ENCODE assay signal across 8 cellular contexts in genomic region chr10:80457554-80458262, GRCh38. TPM values are rescaled to one million over a fixed set of nuclear protein-coding genes. Genes with fewer than 3 reads are reported as not detected.
DNase-seq lines count a peak whose midpoint lies in the region; ATAC-seq, FAIRE-seq and TF ChIP-seq lines count a peak whose summit lies in the region.

No MANE protein-coding gene starts in this region.

- in situ Hi-C loops in HepG2 (cut with HindIII; ENCODE audit: extremely low pct_ligation_motif_present, low pct_unique_long_range_greater_than_20kb): loop anchor here (5.0 kb wide), 1 partner anchor 45 kb away; no protein-coding TSS in a partner anchor

- no peak overlapping the region for H2AFZ ChIP-seq in HepG2 (ENCODE audit: low read length)

- peak; percentile 43 for FAIRE-seq in HepG2 (lab: Jason Lieb, UNC)

- no peak overlapping the region; the same call in 1 of the 2 replicates for H3K9ac ChIP-seq in HepG2 (ENCODE audit: insufficient read depth, low read depth, low read length)
- peak overlapping the region; percentile 83 for H3K9ac ChIP-seq in adipocyte (ENCODE audit: low read length)

- BruUV-seq in HepG2 (replicated peaks; lab: Mats Ljungman, UMichigan): no TSS peak

- peak; percentile 33 for DNase-seq in HepG2 (ENCODE audit: low spot score)
- no peak for DNase-seq in right lobe of liver
- DNase-seq in adipocyte (ENCODE audit: low read depth): no peak
- DNase-seq in mesothelial cell of epicardium (ENCODE audit: low spot score in 2 of 2, unreplicated experiment in 2 of 2): no peak
- no peak for DNase-seq in GM10266 (ENCODE audit: extremely low spot score)
- DNase-seq in OCI-M1 (lab: John Stamatoyannopoulos, UW): no peak
- DNase-seq in NCI-H1092 treated with DMSO at 0.1 percent for 48 hours (lab: John Stamatoyannopoulos, UW): no peak
- DNase-seq in DMS153 (lab: John Stamatoyannopoulos, UW): no peak

- H3K9me3 Mint-ChIP-seq in mesothelial cell of epicardium: no peaks in the 10 kb centered on the region

- H3K27me3 ChIP-seq in HepG2 (ENCODE audit: control insufficient read depth in 1 of 2, insufficient read depth in 2 of 2, low read length in 2 of 2) (no peaks in the 10 kb centered on the region; a peak in 1 of 5 replicates), right lobe of liver (no peaks in the 10 kb centered on the region), adipocyte (replicated peaks; ENCODE audit: control insufficient read depth, insufficient read depth, low read length) (no peaks in the 10 kb centered on the region)

- 92% methylated on average over 6 of the region's 8 CpGs for WGBS in HepG2 (ENCODE audit: low lambda C conversion rate)
- 73% methylated on average over 3 of the region's 8 CpGs for WGBS in right lobe of liver (ENCODE audit: insufficient coverage, low coverage, low lambda C conversion rate, missing lambda C conversion rate)

- no peaks in the 10 kb centered on the region for H3K36me3 Mint-ChIP-seq in mesothelial cell of epicardium

- peaks cover 30% of the 10 kb centered on the region for H4K20me1 ChIP-seq in HepG2 (ENCODE audit: insufficient read depth, low read length)

- TF ChIP-seq CTCF in HepG2 (CRISPR knock-in tag; IDR thresholded peaks at IDR 0.05): peak; percentile 45
- no peak for TF ChIP-seq CTCF in right lobe of liver (IDR thresholded peaks at IDR 0.05)
- no peak for TF ChIP-seq CTCF in mesothelial cell of epicardium (IDR thresholded peaks at IDR 0.05; ENCODE audit: unreplicated experiment)
- no peak for TF ChIP-seq CTCF in GM10266 (IDR thresholded peaks at IDR 0.05; ENCODE audit: control insufficient read depth, insufficient read depth, low read depth, missing control alignments)

- H3K9me3 ChIP-seq in HepG2 (ENCODE audit: low read length) (no peaks in the 10 kb centered on the region), right lobe of liver (no peaks in the 10 kb centered on the region), adipocyte (ENCODE audit: control insufficient read depth, low read length) (no peaks in the 10 kb centered on the region)

- H3K79me2 ChIP-seq in HepG2 (ENCODE audit: insufficient read depth, low read length): peaks cover 81% of the 10 kb centered on the region

- intact Hi-C loops in HepG2 (cut with micrococcal nuclease; ENCODE audit: unreplicated experiment) (no loop called here), right lobe of liver (cut with DNase I) (no loop called here)

- H3K4me1 Mint-ChIP-seq in mesothelial cell of epicardium: peaks cover 76% of the 10 kb centered on the region

- H3K36me3 ChIP-seq in HepG2 (replicated peaks in 1 of 2; ENCODE audit: control insufficient read depth in 1 of 2, insufficient read depth in 2 of 2, low read length in 2 of 2): peaks cover under 1% of the 10 kb centered on the region in 2 experiments; a peak in 2 of 5 replicates
- H3K36me3 ChIP-seq in right lobe of liver: no peaks in the 10 kb centered on the region
- H3K36me3 ChIP-seq in adipocyte (ENCODE audit: control insufficient read depth, insufficient read depth, low read length, severe bottlenecking): peaks cover 5% of the 10 kb centered on the region

- H3K4me2 ChIP-seq in HepG2 (ENCODE audit: low read depth, low read length): peak overlapping the region; percentile 54

- no peak for TF ChIP-seq RAD21 in HepG2 (CRISPR knock-in tag; IDR thresholded peaks at IDR 0.05)

- H3K4me1 ChIP-seq in HepG2 (ENCODE audit: insufficient read depth, low read length) (peaks cover 85% of the 10 kb centered on the region), right lobe of liver (peaks cover 0 to 84% (median 23%) of the 10 kb centered on the region in 4 donors), adipocyte (ENCODE audit: control insufficient read depth, insufficient read depth, low read length) (peaks cover 74% of the 10 kb centered on the region)

- TF ChIP-seq POLR2A in HepG2 (IDR thresholded peaks at IDR 0.05; ENCODE audit: insufficient read depth in 1 of 2, low read depth in 2 of 2, low read length in 2 of 2) (no peak), right lobe of liver (IDR thresholded peaks at IDR 0.05) (no peak)

- TF ChIP-seq EP300 in HepG2 (IDR thresholded peaks at IDR 0.05; ENCODE audit: low read depth in 2 of 2, low read length in 2 of 2) (no peak), HepG2 (CRISPR knock-in tag; IDR thresholded peaks at IDR 0.05; ENCODE audit: borderline replicate concordance) (no peak)

- ATAC-seq in HepG2 (peak; percentile 16; the same call in 1 of the 3 replicates), right lobe of liver (no peak)

- H3K4me3 Mint-ChIP-seq in mesothelial cell of epicardium: no peak overlapping the region

- CTCF ChIA-PET in HepG2 (lab: Yijun Ruan, JAX; ENCODE audit: low intra/inter-chr PET ratio, low total read pairs): no interaction called here

- POLR2A ChIA-PET in HepG2 (lab: Yijun Ruan, JAX): interaction anchor here (2.0 kb wide), 1 partner anchor 48 kb away, joined by 9 read pairs; no protein-coding TSS in a partner anchor

- H3K27ac ChIP-seq in HepG2 (ENCODE audit: extremely low read length, insufficient read depth, low read length) (no peak overlapping the region), right lobe of liver (no peak overlapping the region)

- H3K4me3 ChIP-seq in HepG2 (replicated peaks in 1 of 3; ENCODE audit: insufficient read depth in 1 of 3, low read depth in 2 of 3, low read length in 3 of 3) (peak overlapping the region in 2 of 3 experiments; percentile 13 to 20; a peak in 3 of 6 replicates), right lobe of liver (no peak overlapping the region), adipocyte (ENCODE audit: low read length) (peak overlapping the region; percentile 66)

- peak overlapping the region; percentile 85 for H3K27ac Mint-ChIP-seq in mesothelial cell of epicardium

- H3K27me3 Mint-ChIP-seq in mesothelial cell of epicardium (ENCODE audit: low read depth): no peaks in the 10 kb centered on the region

TF ChIP-seq in HepG2, 621 proteins besides CTCF, POLR2A, EP300 and RAD21 (continues in another document):
- no peak for TF ChIP-seq STAT5B (CRISPR knock-in tag; IDR thresholded peaks at IDR 0.05)

RNA-seq across cellular contexts. Expression of gene TSPAN14, which starts 3.6 kb away (rescaled TPM):
- total RNA-seq in HepG2 (2016; rRNA removed; fragmentation: Illumina TruSeq; extraction: Trizol): 17.4 and 24.1 TPM in 2 replicates
- total RNA-seq in HepG2 (2016; cell fraction: cytosol; rRNA removed; fragmentation: Illumina TruSeq; extraction: Trizol; ENCODE audit: low read depth): 5.0 and 6.4 TPM in 2 replicates
- total RNA-seq in HepG2 (2016; cell fraction: insoluble cytoplasmic fraction; rRNA removed; fragmentation: Illumina TruSeq; extraction: Trizol): 16.0 and 24.8 TPM in 2 replicates
- 15.7 and 18.1 TPM in 2 replicates for total RNA-seq in HepG2 (2016; cell fraction: membrane; rRNA removed; fragmentation: Illumina TruSeq; extraction: Trizol)
- 28.9 and 38.5 TPM in 2 replicates for total RNA-seq in HepG2 (2016; cell fraction: nucleus; rRNA removed; fragmentation: Illumina TruSeq; extraction: Trizol)
- polyA plus RNA-seq in HepG2 (2011; rRNA removed): 73.8 and 80.6 TPM in 2 replicates
- 66.9 and 68.7 TPM in 2 replicates for polyA plus RNA-seq in HepG2 (2011; cell fraction: cytosol; rRNA removed)
- 64.3 and 75.0 TPM in 2 replicates for polyA plus RNA-seq in HepG2 (2011; cell fraction: nucleus; rRNA removed)
- 36.4 and 39.6 TPM in 2 replicates for polyA plus RNA-seq in HepG2 (2012)
- polyA plus RNA-seq in HepG2 (2016; cell fraction: cytosol; fragmentation: Illumina TruSeq; extraction: Trizol; ENCODE audit: low read depth): 6.7 and 7.8 TPM in 2 replicates
- 19.6 and 25.9 TPM in 2 replicates for polyA plus RNA-seq in HepG2 (2016; cell fraction: insoluble cytoplasmic fraction; fragmentation: Illumina TruSeq; extraction: Trizol; ENCODE audit: low read depth)
- polyA plus RNA-seq in HepG2 (2016; cell fraction: membrane; fragmentation: Illumina TruSeq; extraction: Trizol; ENCODE audit: low read depth): 15.4 and 16.2 TPM in 2 replicates
- polyA plus RNA-seq in HepG2 (2016; cell fraction: nucleus; fragmentation: Illumina TruSeq; extraction: Trizol; ENCODE audit: insufficient read depth, low read depth): 59.1 and 62.2 TPM in 2 replicates
- 22.0 and 139 TPM in 2 replicates for polyA minus RNA-seq in HepG2 (2011; rRNA and poly(A)+ RNA removed; ENCODE audit: low replicate concordance)
- polyA minus RNA-seq in HepG2 (2011; cell fraction: cytosol; rRNA and poly(A)+ RNA removed): 48.1 and 54.0 TPM in 2 replicates
- 39.9 and 48.0 TPM in 2 replicates for polyA minus RNA-seq in HepG2 (2011; cell fraction: nucleus; rRNA and poly(A)+ RNA removed)
- 10 to 100 TPM; 22.1 to 39.0 (median 28.4) TPM for total RNA-seq in right lobe of liver
- 106 to 113 TPM (median 109 TPM) in 3 replicates for total RNA-seq in mesothelial cell of epicardium

RNA-seq across cellular contexts. Expression of gene PRXL2A, which starts 49.4 kb away (rescaled TPM):
- 57.4 and 79.9 TPM in 2 replicates for total RNA-seq in HepG2 (2016; rRNA removed; fragmentation: Illumina TruSeq; extraction: Trizol)
- total RNA-seq in HepG2 (2016; cell fraction: cytosol; rRNA removed; fragmentation: Illumina TruSeq; extraction: Trizol; ENCODE audit: low read depth): 61.0 and 61.6 TPM in 2 replicates
- total RNA-seq in HepG2 (2016; cell fraction: insoluble cytoplasmic fraction; rRNA removed; fragmentation: Illumina TruSeq; extraction: Trizol): 60.4 and 81.6 TPM in 2 replicates
- total RNA-seq in HepG2 (2016; cell fraction: membrane; rRNA removed; fragmentation: Illumina TruSeq; extraction: Trizol): 103 and 106 TPM in 2 replicates
- total RNA-seq in HepG2 (2016; cell fraction: nucleus; rRNA removed; fragmentation: Illumina TruSeq; extraction: Trizol): 46.3 and 54.0 TPM in 2 replicates
- 43.9 and 44.0 TPM in 2 replicates for polyA plus RNA-seq in HepG2 (2011; rRNA removed)
- 30.6 and 48.5 TPM in 2 replicates for polyA plus RNA-seq in HepG2 (2011; cell fraction: cytosol; rRNA removed)
- polyA plus RNA-seq in HepG2 (2011; cell fraction: nucleus; rRNA removed): 9.3 and 15.2 TPM in 2 replicates
- polyA plus RNA-seq in HepG2 (2012): 75.8 and 86.2 TPM in 2 replicates
- polyA plus RNA-seq in HepG2 (2016; cell fraction: cytosol; fragmentation: Illumina TruSeq; extraction: Trizol; ENCODE audit: low read depth): 96.8 and 103 TPM in 2 replicates
- 78.0 and 79.1 TPM in 2 replicates for polyA plus RNA-seq in HepG2 (2016; cell fraction: insoluble cytoplasmic fraction; fragmentation: Illumina TruSeq; extraction: Trizol; ENCODE audit: low read depth)
- 115 and 119 TPM in 2 replicates for polyA plus RNA-seq in HepG2 (2016; cell fraction: membrane; fragmentation: Illumina TruSeq; extraction: Trizol; ENCODE audit: low read depth)
- 101 and 103 TPM in 2 replicates for polyA plus RNA-seq in HepG2 (2016; cell fraction: nucleus; fragmentation: Illumina TruSeq; extraction: Trizol; ENCODE audit: insufficient read depth, low read depth)
- polyA minus RNA-seq in HepG2 (2011; rRNA and poly(A)+ RNA removed; ENCODE audit: low replicate concordance): 10.9 and 11.9 TPM in 2 replicates
- 18.7 and 25.3 TPM in 2 replicates for polyA minus RNA-seq in HepG2 (2011; cell fraction: cytosol; rRNA and poly(A)+ RNA removed)
- 10.4 and 12.6 TPM in 2 replicates for polyA minus RNA-seq in HepG2 (2011; cell fraction: nucleus; rRNA and poly(A)+ RNA removed)
- 10 to 100 TPM; 41.3 to 89.8 (median 80.5) TPM for total RNA-seq in right lobe of liver
- 93.9 to 101 TPM (median 97.0 TPM) in 3 replicates for total RNA-seq in mesothelial cell of epicardium

Comparison
In these comparisons a context has a peak if more than half of its experiments do, and no peak if none do; other contexts are left out.
1. H3K4me3 ChIP-seq: peak in HepG2 (2 of 3) and adipocyte (single experiment); none in right lobe of liver (0 of 3).